In the genomic region with DNA sequence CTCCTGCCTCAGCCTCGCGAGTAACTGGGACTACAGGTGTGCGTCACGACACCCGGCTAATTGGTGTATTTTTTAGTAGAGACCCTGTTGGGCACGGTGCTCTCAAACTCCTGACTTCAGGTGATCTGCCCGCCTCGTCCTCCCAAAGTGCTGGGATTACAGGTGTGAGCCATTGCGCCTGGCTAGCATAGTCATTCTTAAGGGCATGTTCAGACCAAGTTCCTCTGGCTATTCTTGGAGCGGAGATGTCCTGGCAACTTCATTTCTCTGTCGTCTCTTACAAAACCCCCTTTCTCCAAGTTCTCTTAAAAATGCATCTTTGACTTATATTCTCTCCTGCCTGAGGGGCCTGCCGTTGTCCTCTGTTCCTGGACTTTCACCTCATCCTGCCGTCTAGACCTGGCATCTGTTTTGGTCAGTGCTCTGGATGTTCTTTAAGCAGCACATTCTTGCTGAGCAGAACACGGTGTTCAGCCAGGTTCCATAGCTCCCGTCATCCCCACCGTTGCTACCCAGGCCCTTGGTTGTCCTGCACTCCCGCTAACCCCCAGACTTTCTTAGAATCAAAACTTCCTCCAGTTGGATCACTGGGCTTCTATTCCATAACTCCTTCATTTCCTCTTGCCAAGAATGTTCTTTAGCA, we compare ENCODE assay signal across 21 cellular contexts.
"Had no signal": no experiment of that assay in that cellular context is flagged by ENCODE, and none has a peak within 500 bp of the region (broad histone marks: within the 10 kb centered on the region; RNA-seq: fewer than 3 reads in every experiment).

No MANE protein-coding gene starts in this region.

- DNase-seq: activated CD4-positive, alpha-beta T cell treated with anti-CD3 and anti-CD28 coated beads for 36 hours; activated CD8-positive, alpha-beta memory T cell treated with anti-CD3 and anti-CD28 coated beads, Interleukin-2, amount 50 U/mL, for 48 hours; activated CD8-positive, alpha-beta T cell treated with anti-CD3 and anti-CD28 coated beads, Interleukin-2, amount 10 ng/mL, durations not matched to agents 7 days and 5 days; activated naive CD4-positive, alpha-beta T cell treated with anti-CD3 and anti-CD28 coated beads, Interleukin-2, amount 50 U/mL, for 16 hours; activated naive CD8-positive, alpha-beta T cell treated with anti-CD3 and anti-CD28 coated beads, Interleukin-2, amount 10 ng/mL, durations not matched to agents 7 days and 5 days; activated T-cell treated with anti-CD3 and anti-CD28 coated beads, Interleukin-2, amount 50 U/mL, for 1 hour; adrenal gland; Karpas-422; NCI-H1436 treated with DMSO at 0.1 percent for 48 hours; NCI-H187; NCI-H2081; NCI-H510A treated with DMSO at 0.1 percent for 48 hours; NK-92 treated with Interleukin-12 subunit alpha and Interleukin-12 subunit beta, amount 100 ng/mL, for 24 hours; OCI-M1; RPMI8226; T-cell; WERI-Rb-1 had no signal

- H3K36me3 Mint-ChIP-seq: activated naive CD8-positive, alpha-beta T cell treated with anti-CD3 and anti-CD28 coated beads, Interleukin-2, amount 10 ng/mL, durations not matched to agents 7 days and 5 days; T-cell had no signal

- H3K4me3 ChIP-seq: adrenal gland, K562, SK-N-MC had no signal

- H3K9me3 ChIP-seq: adrenal gland had no signal

- H3K27me3 ChIP-seq: adrenal gland had no signal

- H3K27ac ChIP-seq: adrenal gland, SK-N-MC, WERI-Rb-1 had no signal

- H3K27ac Mint-ChIP-seq: activated CD4-positive, alpha-beta T cell treated with anti-CD3 and anti-CD28 coated beads for 36 hours; activated CD8-positive, alpha-beta T cell treated with anti-CD3 and anti-CD28 coated beads, Interleukin-2, amount 10 ng/mL, durations not matched to agents 7 days and 5 days; activated naive CD8-positive, alpha-beta T cell treated with anti-CD3 and anti-CD28 coated beads, Interleukin-2, amount 10 ng/mL, durations not matched to agents 7 days and 5 days; T-cell had no signal

- H3K4me3 Mint-ChIP-seq: activated CD4-positive, alpha-beta T cell treated with anti-CD3 and anti-CD28 coated beads for 36 hours; activated CD8-positive, alpha-beta T cell treated with anti-CD3 and anti-CD28 coated beads, Interleukin-2, amount 10 ng/mL, durations not matched to agents 7 days and 5 days; activated naive CD8-positive, alpha-beta T cell treated with anti-CD3 and anti-CD28 coated beads, Interleukin-2, amount 10 ng/mL, durations not matched to agents 7 days and 5 days; T-cell had no signal

- H3K9me3 Mint-ChIP-seq: activated naive CD8-positive, alpha-beta T cell treated with anti-CD3 and anti-CD28 coated beads, Interleukin-2, amount 10 ng/mL, durations not matched to agents 7 days and 5 days had no signal

- H3K4me1 Mint-ChIP-seq: activated CD4-positive, alpha-beta T cell treated with anti-CD3 and anti-CD28 coated beads for 36 hours; activated naive CD8-positive, alpha-beta T cell treated with anti-CD3 and anti-CD28 coated beads, Interleukin-2, amount 10 ng/mL, durations not matched to agents 7 days and 5 days; T-cell had no signal

- ATAC-seq: activated CD4-positive, alpha-beta T cell treated with anti-CD3 and anti-CD28 coated beads for 36 hours; activated CD8-positive, alpha-beta T cell treated with anti-CD3 and anti-CD28 coated beads, Interleukin-2, amount 10 ng/mL, durations not matched to agents 7 days and 5 days; Panc1; Right ventricle myocardium inferior; T-cell had no signal

- H3K36me3 ChIP-seq: adrenal gland, WERI-Rb-1 had no signal

- H3K27me3 Mint-ChIP-seq: T-cell had no signal

- H3K4me1 ChIP-seq: adrenal gland had no signal
